Comparison of ENCODE assay signal across 15 cellular contexts in the genomic region with DNA sequence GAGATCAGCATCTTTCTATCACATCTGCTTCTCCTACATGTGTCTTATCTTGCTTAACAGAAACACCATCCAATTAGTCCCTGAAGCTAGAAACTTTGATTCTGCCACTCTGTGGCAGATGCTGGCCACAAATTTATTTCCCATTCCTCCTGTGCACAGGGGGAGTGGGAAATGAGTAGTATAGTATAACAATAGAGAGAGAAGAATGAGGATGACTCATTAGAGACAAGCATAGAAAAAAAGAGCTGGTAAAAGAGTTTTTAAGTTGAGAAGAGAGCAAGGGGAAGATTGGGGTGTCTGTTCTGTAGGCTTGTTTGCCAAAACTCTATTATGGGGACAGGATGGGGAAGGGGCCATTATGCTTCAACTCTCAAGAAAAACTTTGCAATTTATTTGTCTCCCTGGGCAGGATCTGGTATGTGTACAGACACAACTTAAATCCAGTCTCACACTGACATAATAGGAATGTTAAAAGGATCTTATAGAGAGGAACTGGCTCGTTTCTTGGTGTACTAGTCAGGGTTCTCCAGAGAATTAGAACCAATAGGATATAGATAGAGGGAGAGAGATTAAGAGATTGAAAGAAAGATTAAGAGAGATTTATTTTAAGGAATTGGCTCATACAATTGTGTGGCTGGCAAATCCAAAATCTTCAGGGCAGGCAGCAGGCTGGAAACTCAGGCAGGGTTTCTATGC.
DNase-seq lines count a peak whose midpoint lies in the region; ATAC-seq, FAIRE-seq and TF ChIP-seq lines count a peak whose summit lies in the region.
"Had no signal": no experiment of that assay in that cellular context is flagged by ENCODE, and none has a peak within 500 bp of the region (broad histone marks: within the 10 kb centered on the region; RNA-seq: fewer than 3 reads in every experiment).

No MANE protein-coding gene starts in this region.

- intact Hi-C loops in natural killer cell (cut with micrococcal nuclease), result no loop called here

- H3K4me3 Mint-ChIP-seq in neural progenitor cell (no peak overlapping the region), natural killer cell (no peak overlapping the region)
- H3K4me3 Mint-ChIP-seq: CD8-positive, alpha-beta memory T cell; T-cell had no signal

- no peak for FAIRE-seq in bronchial epithelial cell (lab: Jason Lieb, UNC)

- no peaks in the 10 kb centered on the region for H3K79me2 ChIP-seq in neural progenitor cell (ENCODE audit: low read depth)

- H3K27ac ChIP-seq in neural progenitor cell, result peak overlapping the region; percentile 55
- H3K27ac ChIP-seq: thyroid gland had no signal

- H2AFZ ChIP-seq in neural progenitor cell (replicated peaks), result no peak overlapping the region

- H3K27ac Mint-ChIP-seq in neural progenitor cell (no peak overlapping the region), natural killer cell (no peak overlapping the region)
- H3K27ac Mint-ChIP-seq: activated T-helper 2 cell treated with anti-CD3 and anti-CD28 coated beads, Interferon-gamma antibody, Interleukin-2, Interleukin-4, amounts not matched to agents 10 μg/mL and 5 μg/mL and 100 μg/mL, durations not matched to agents 14 hours and 24 hours and 36 hours; CD8-positive, alpha-beta memory T cell; T-cell had no signal

- H4K20me1 ChIP-seq in neural progenitor cell (ENCODE audit: low read depth), result no peaks in the 10 kb centered on the region

- H3K4me3 ChIP-seq in NB4 (ENCODE audit: low read depth, low read length), result no peak overlapping the region
- no peak overlapping the region for H3K4me3 ChIP-seq in bronchial epithelial cell (ENCODE audit: low read depth, low read length)
- H3K4me3 ChIP-seq in neural progenitor cell, result no peak overlapping the region
- H3K4me3 ChIP-seq: ovary, thyroid gland had no signal

- peaks cover 38% of the 10 kb centered on the region for H3K4me1 ChIP-seq in neural progenitor cell

- no peaks in the 10 kb centered on the region for H3K36me3 ChIP-seq in bronchial epithelial cell (ENCODE audit: control insufficient read depth, insufficient read depth, low read length)
- H3K36me3 ChIP-seq in neural progenitor cell, result no peaks in the 10 kb centered on the region
- H3K36me3 ChIP-seq: ovary, thyroid gland had no signal

- H3F3A ChIP-seq in neural progenitor cell (ENCODE audit: low read depth), result peaks cover 26% of the 10 kb centered on the region

- no peak for ATAC-seq in natural killer cell
- ATAC-seq: esophagus mucosa, T-cell had no signal

- TF ChIP-seq CTCF in NB4 (IDR thresholded peaks at IDR 0.05; ENCODE audit: low read depth, low read length) (no peak), bronchial epithelial cell (IDR thresholded peaks at IDR 0.05; ENCODE audit: insufficient read depth, low read length, severe bottlenecking) (no peak), neural progenitor cell (IDR thresholded peaks at IDR 0.05) (no peak), natural killer cell (IDR thresholded peaks at IDR 0.05) (no peak)

- H3K9me3 Mint-ChIP-seq in neural progenitor cell (no peaks in the 10 kb centered on the region), natural killer cell (no peaks in the 10 kb centered on the region)
- H3K9me3 Mint-ChIP-seq: activated T-helper 2 cell treated with anti-CD3 and anti-CD28 coated beads, Interferon-gamma antibody, Interleukin-2, Interleukin-4, amounts not matched to agents 10 μg/mL and 5 μg/mL and 100 μg/mL, durations not matched to agents 14 hours and 24 hours and 36 hours; CD8-positive, alpha-beta memory T cell; T-cell had no signal

- no peaks in the 10 kb centered on the region for H3K9me3 ChIP-seq in neural progenitor cell (ENCODE audit: low read depth)
- H3K9me3 ChIP-seq: ovary, thyroid gland had no signal

- H3K27me3 ChIP-seq in bronchial epithelial cell (ENCODE audit: control insufficient read depth, insufficient read depth, low read length) (peaks cover 1% of the 10 kb centered on the region), neural progenitor cell (no peaks in the 10 kb centered on the region)
- H3K27me3 ChIP-seq: ovary, thyroid gland had no signal

- no peak overlapping the region for H3K9ac ChIP-seq in neural progenitor cell

- H3K36me3 Mint-ChIP-seq in neural progenitor cell (no peaks in the 10 kb centered on the region), natural killer cell (no peaks in the 10 kb centered on the region)
- H3K36me3 Mint-ChIP-seq: CD8-positive, alpha-beta memory T cell; T-cell had no signal

- DNase-seq in ELR (ENCODE audit: low read depth) (peak; percentile 37), NB4 (ENCODE audit: low read depth) (peak; percentile 11), bronchial epithelial cell (ENCODE audit: low read depth) (peak; percentile 50), neural progenitor cell (ENCODE audit: low spot score) (no peak), GDM1 (lab: John Stamatoyannopoulos, UW) (no peak), cortex of kidney (lab: John Stamatoyannopoulos, UW) (no peak), natural killer cell (no peak)
- DNase-seq: activated CD4-positive, alpha-beta T cell treated with anti-CD3 and anti-CD28 coated beads, Interleukin-2, amount 50 U/mL, for 4 hours; CD8-positive, alpha-beta memory T cell; mesenchymal stem cell; ovary; T-cell; thyroid gland had no signal

- H3K4me2 ChIP-seq in neural progenitor cell, result peak overlapping the region; percentile 27

- H3K4me1 Mint-ChIP-seq in neural progenitor cell, result peaks cover 12% of the 10 kb centered on the region
- peaks cover 0 to 5% of the 10 kb centered on the region in 2 donors for H3K4me1 Mint-ChIP-seq in natural killer cell
- H3K4me1 Mint-ChIP-seq: CD8-positive, alpha-beta memory T cell; T-cell had no signal

- TF ChIP-seq POLR2A in NB4 (IDR thresholded peaks at IDR 0.05; ENCODE audit: extremely low read depth, insufficient read length), result no peak

- H3K27me3 Mint-ChIP-seq in neural progenitor cell (ENCODE audit: insufficient read depth, low read depth) (peaks cover 2% of the 10 kb centered on the region), natural killer cell (ENCODE audit: low read depth in 2 of 2) (peaks cover 11 to 23% of the 10 kb centered on the region in 2 donors)

Comparison
In these comparisons a context has a peak if more than half of its experiments do, and no peak if none do; other contexts are left out.
1. DNase-seq: peak in ELR (single experiment), NB4 (single experiment) and bronchial epithelial cell (single experiment); none in neural progenitor cell (single experiment), GDM1 (single experiment), cortex of kidney (single experiment) and natural killer cell (single experiment).